ENCODE assay signal across 13 cellular contexts in the genomic region with DNA sequence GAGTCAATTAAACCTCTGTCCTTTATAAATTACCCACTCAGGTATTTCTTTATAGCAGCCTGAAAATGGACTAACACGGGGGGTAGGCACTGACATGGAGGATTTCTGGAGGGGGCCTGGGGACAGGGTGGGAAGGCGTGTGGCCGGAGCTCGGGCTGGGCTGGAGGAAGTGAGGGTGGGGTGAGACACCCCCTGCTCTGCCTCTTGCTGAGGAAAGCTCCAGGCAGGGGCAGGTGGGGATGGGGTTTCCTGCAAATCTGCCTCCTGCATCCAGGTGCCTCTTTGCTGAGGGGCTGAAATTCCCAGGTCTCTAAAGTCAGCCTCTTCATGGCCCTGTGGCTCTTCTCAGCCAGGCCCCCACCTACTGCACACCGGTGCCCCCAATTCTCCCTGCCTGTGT. TPM values are rescaled to one million over a fixed set of nuclear protein-coding genes. Genes with fewer than 3 reads are reported as not detected.
DNase-seq lines count a peak whose midpoint lies in the region; ATAC-seq and TF ChIP-seq lines count a peak whose summit lies in the region.
"Had no signal": no experiment of that assay in that cellular context is flagged by ENCODE, and none has a peak within 500 bp of the region (broad histone marks: within the 10 kb centered on the region; RNA-seq: fewer than 3 reads in every experiment).

No MANE protein-coding gene starts in this region.

- WGBS in neuronal stem cell (ENCODE audit: extremely low coverage in 2 of 2, insufficient read length in 2 of 2, insufficient replicate concordance in 1 of 2), 2 donors: no CpG with 5 or more reads among the region's 5 CpGs
- WGBS in spleen, 5 donors: 65 to 93% (median 76%) methylated on average over 5 of the region's 5 CpGs

- H3K27ac Mint-ChIP-seq in natural killer cell treated with Interleukin-12 subunit alpha and Interleukin-12 subunit beta and Interleukin-15 and Interleukin-18, amount 100 ng/mL, for 72 hours: no peak overlapping the region
- no peak overlapping the region for H3K27ac Mint-ChIP-seq in natural killer cell
- H3K27ac Mint-ChIP-seq: CD4-positive, CD25-positive, alpha-beta regulatory T cell had no signal

- no peak overlapping the region for H3K4me3 Mint-ChIP-seq in natural killer cell treated with Interleukin-12 subunit alpha and Interleukin-12 subunit beta and Interleukin-15 and Interleukin-18, amount 100 ng/mL, for 72 hours
- no peak overlapping the region for H3K4me3 Mint-ChIP-seq in natural killer cell
- H3K4me3 Mint-ChIP-seq: CD4-positive, CD25-positive, alpha-beta regulatory T cell had no signal

- H3K36me3 ChIP-seq in neuronal stem cell (replicated peaks in 1 of 2; ENCODE audit: control insufficient read depth in 2 of 2, insufficient read depth in 2 of 2, low read length in 2 of 2): peaks cover 0 to 5% of the 10 kb centered on the region in 2 donors
- H3K36me3 ChIP-seq in spleen: no peaks in the 10 kb centered on the region
- H3K36me3 ChIP-seq: BLaER1 treated with 17β-estradiol and CSF1 and Interleukin-3, amounts not matched to agents 10 nM and 100 nM had no signal

- no peak overlapping the region for H2AFZ ChIP-seq in neuronal stem cell (ENCODE audit: low read length)
- H2AFZ ChIP-seq: GM23248 had no signal

- peaks cover 0 to 2% of the 10 kb centered on the region in 2 donors for H3K27me3 Mint-ChIP-seq in natural killer cell treated with Interleukin-12 subunit alpha and Interleukin-12 subunit beta and Interleukin-15 and Interleukin-18, amount 100 ng/mL, for 72 hours
- peaks cover 3 to 4% of the 10 kb centered on the region in 2 donors for H3K27me3 Mint-ChIP-seq in natural killer cell (ENCODE audit: low read depth in 2 of 2)
- H3K27me3 Mint-ChIP-seq: CD4-positive, CD25-positive, alpha-beta regulatory T cell had no signal

- H3K4me1 Mint-ChIP-seq in natural killer cell treated with Interleukin-12 subunit alpha and Interleukin-12 subunit beta and Interleukin-15 and Interleukin-18, amount 100 ng/mL, for 72 hours (ENCODE audit: low read depth in 2 of 2): no peaks in the 10 kb centered on the region
- H3K4me1 Mint-ChIP-seq in natural killer cell: no peaks in the 10 kb centered on the region
- H3K4me1 Mint-ChIP-seq: CD4-positive, CD25-positive, alpha-beta regulatory T cell had no signal

- peak overlapping the region; percentile 45 for H3K18ac ChIP-seq in neuronal stem cell (ENCODE audit: low read length)

- H3K4me2 ChIP-seq in neuronal stem cell (ENCODE audit: insufficient read depth, low read length, poor library complexity, severe bottlenecking): no peak overlapping the region
- H3K4me2 ChIP-seq: BLaER1 treated with 17β-estradiol and CSF1 and Interleukin-3, amounts not matched to agents 10 nM and 100 nM had no signal

- no peak overlapping the region for H3K23ac ChIP-seq in neuronal stem cell (ENCODE audit: low read depth, low read length, poor library complexity)

- no peaks in the 10 kb centered on the region for H3K36me3 Mint-ChIP-seq in natural killer cell treated with Interleukin-12 subunit alpha and Interleukin-12 subunit beta and Interleukin-15 and Interleukin-18, amount 100 ng/mL, for 72 hours
- no peaks in the 10 kb centered on the region for H3K36me3 Mint-ChIP-seq in natural killer cell
- H3K36me3 Mint-ChIP-seq: CD4-positive, CD25-positive, alpha-beta regulatory T cell had no signal

- H2BK12ac ChIP-seq in neuronal stem cell (ENCODE audit: low read length): no peak overlapping the region

- H3K9me3 Mint-ChIP-seq in natural killer cell treated with Interleukin-12 subunit alpha and Interleukin-12 subunit beta and Interleukin-15 and Interleukin-18, amount 100 ng/mL, for 72 hours: no peaks in the 10 kb centered on the region
- H3K9me3 Mint-ChIP-seq in natural killer cell: no peaks in the 10 kb centered on the region

- H3K27ac ChIP-seq in neuronal stem cell (replicated peaks; ENCODE audit: low read length) (no peak overlapping the region), spleen (no peak overlapping the region)
- H3K27ac ChIP-seq: BLaER1 treated with 17β-estradiol and CSF1 and Interleukin-3, amounts not matched to agents 10 nM and 100 nM; GM23248 had no signal

- no peak overlapping the region for H3K4ac ChIP-seq in neuronal stem cell (ENCODE audit: low read length)

- H4K91ac ChIP-seq in neuronal stem cell (ENCODE audit: low read depth, low read length, poor library complexity): no peak overlapping the region

- H2BK15ac ChIP-seq in neuronal stem cell (ENCODE audit: low read length): peak overlapping the region; percentile 93

- H3K79me1 ChIP-seq in neuronal stem cell (ENCODE audit: low read depth, low read length): peaks cover 3% of the 10 kb centered on the region

- DNase-seq in natural killer cell treated with Interleukin-12 subunit alpha and Interleukin-12 subunit beta and Interleukin-15 and Interleukin-18, amount 100 ng/mL, for 72 hours (ENCODE audit: low spot score): peak; percentile 35
- DNase-seq in natural killer cell (no peak), neuronal stem cell (ENCODE audit: low spot score) (no peak), spleen (peak; percentile 33), UCSD-AML1 (lab: John Stamatoyannopoulos, UW; ENCODE audit: unreplicated experiment) (no peak)
- DNase-seq: ACHN; CD4-positive, CD25-positive, alpha-beta regulatory T cell; GM23248 had no signal

- H3K9ac ChIP-seq in neuronal stem cell (ENCODE audit: low read depth, low read length, poor library complexity): no peak overlapping the region
- H3K9ac ChIP-seq: BLaER1 treated with 17β-estradiol and CSF1 and Interleukin-3, amounts not matched to agents 10 nM and 100 nM; GM23248 had no signal

- H4K8ac ChIP-seq in neuronal stem cell (ENCODE audit: low read depth, low read length): no peak overlapping the region

- no peak for TF ChIP-seq POLR2A in spleen (IDR thresholded peaks at IDR 0.05)

- intact Hi-C loops in natural killer cell (cut with micrococcal nuclease) (no loop called here), spleen (cut with DNase I; ENCODE audit: low total_unique reads) (no loop called here)

- H3K4me1 ChIP-seq in neuronal stem cell (ENCODE audit: control insufficient read depth in 2 of 2, insufficient read depth in 1 of 2, low read depth in 1 of 2, low read length in 2 of 2) (peaks cover 4 to 10% of the 10 kb centered on the region in 2 donors), spleen (no peaks in the 10 kb centered on the region)
- H3K4me1 ChIP-seq: BLaER1 treated with 17β-estradiol and CSF1 and Interleukin-3, amounts not matched to agents 10 nM and 100 nM had no signal

- H2BK5ac ChIP-seq in neuronal stem cell (ENCODE audit: low read length): peak overlapping the region; percentile 29

- no peak overlapping the region for H2AK5ac ChIP-seq in neuronal stem cell (ENCODE audit: low read depth, low read length)

- H3K27me3 ChIP-seq in neuronal stem cell (ENCODE audit: control insufficient read depth in 3 of 3, insufficient read depth in 3 of 3, low read depth in 1 of 3, low read length in 3 of 3) (peaks cover 0 to 4% (median 0%) of the 10 kb centered on the region in 3 experiments), spleen (replicated peaks in 1 of 7) (peaks cover 0 to 43% (median 0%) of the 10 kb centered on the region in 7 donors)
- H3K27me3 ChIP-seq: BLaER1 treated with 17β-estradiol and CSF1 and Interleukin-3, amounts not matched to agents 10 nM and 100 nM had no signal

- TF ChIP-seq CTCF in natural killer cell (IDR thresholded peaks at IDR 0.05): no peak
- no peak for TF ChIP-seq CTCF in spleen (IDR thresholded peaks at IDR 0.05 in 8 of 11, conservative IDR thresholded peaks at IDR 0.05 in 3 of 11)

- H3K4me3 ChIP-seq in neuronal stem cell (ENCODE audit: low read length in 2 of 2) (no peak overlapping the region), spleen (no peak overlapping the region)
- H3K4me3 ChIP-seq: BLaER1 treated with 17β-estradiol and CSF1 and Interleukin-3, amounts not matched to agents 10 nM and 100 nM; GM23248 had no signal

- no peak for ATAC-seq in natural killer cell treated with Interleukin-12 subunit alpha and Interleukin-12 subunit beta and Interleukin-15 and Interleukin-18, amount 100 ng/mL, for 72 hours
- ATAC-seq in natural killer cell (no peak), GM18520 (IDR thresholded peaks at IDR 0.05; ENCODE audit: unreplicated experiment) (no peak), HG03139 (IDR thresholded peaks at IDR 0.05; ENCODE audit: unreplicated experiment) (no peak)
- ATAC-seq: HCT116 had no signal

- H2BK120ac ChIP-seq in neuronal stem cell (ENCODE audit: low read depth, low read length): no peak overlapping the region

- H3K14ac ChIP-seq in neuronal stem cell (ENCODE audit: low read length): no peak overlapping the region

- H3K9me3 ChIP-seq in neuronal stem cell (replicated peaks in 1 of 2; ENCODE audit: control insufficient read depth in 2 of 2, insufficient read depth in 1 of 2, low read depth in 1 of 2, low read length in 2 of 2): peaks cover 0 to 6% of the 10 kb centered on the region in 2 donors
- peaks cover 0 to 10% (median 0%) of the 10 kb centered on the region in 8 donors for H3K9me3 ChIP-seq in spleen

RNA-seq across cellular contexts. Expression of gene OTOS, which starts 25.7 kb away (rescaled TPM):
- not detected for total RNA-seq in natural killer cell treated with Interleukin-12 subunit alpha and Interleukin-12 subunit beta and Interleukin-15 and Interleukin-18, amount 100 ng/mL, for 72 hours
- total RNA-seq in natural killer cell (not detected), spleen (not detected)
- 0.08 TPM for polyA plus RNA-seq in neuronal stem cell (2013, experiment 1 of 2)
- not detected for polyA plus RNA-seq in neuronal stem cell (2013, experiment 2 of 2)
- not detected for polyA plus RNA-seq in spleen
- total RNA-seq: A172; CD4-positive, CD25-positive, alpha-beta regulatory T cell; GM23248 had no signal
- polyA plus RNA-seq: CD4-positive, CD25-positive, alpha-beta regulatory T cell; GM23248 had no signal

RNA-seq across cellular contexts. Expression of gene COPS9, which starts 30.1 kb away (rescaled TPM):
- total RNA-seq in natural killer cell treated with Interleukin-12 subunit alpha and Interleukin-12 subunit beta and Interleukin-15 and Interleukin-18, amount 100 ng/mL, for 72 hours: 100 to 1,000 TPM; 117 to 131 TPM
- total RNA-seq in natural killer cell: 10 to 100 TPM; 51.5 to 76.5 (median 53.5) TPM
- 234 TPM for polyA plus RNA-seq in neuronal stem cell (2013, experiment 1 of 2)
- 225 TPM for polyA plus RNA-seq in neuronal stem cell (2013, experiment 2 of 2)
- total RNA-seq in spleen: 100 to 1,000 TPM in 2 of 7 donors, 10 to 100 TPM in 5; 74.7 to 154 (median 85.7) TPM
- 100 to 1,000 TPM; 273 to 441 (median 321) TPM for polyA plus RNA-seq in spleen

Comparison
In these comparisons a context has a peak if more than half of its experiments do, and no peak if none do; other contexts are left out.
1. DNase-seq: peak in natural killer cell treated with Interleukin-12 subunit alpha and Interleukin-12 subunit beta and Interleukin-15 and Interleukin-18, amount 100 ng/mL, for 72 hours (single experiment) and spleen (single experiment); none in natural killer cell (single experiment), neuronal stem cell (single experiment) and UCSD-AML1 (single experiment).